8 cellular contexts compared by ENCODE assay signal in genomic region chr18:48820483-48821250, GRCh38.
DNase-seq lines count a peak whose midpoint lies in the region; ATAC-seq and TF ChIP-seq lines count a peak whose summit lies in the region.

No MANE protein-coding gene starts in this region.

- H3K4me3 Mint-ChIP-seq in CD8-positive, alpha-beta memory T cell = peak overlapping the region in 1 of 7 donors; percentile 16
- H3K4me3 Mint-ChIP-seq in endothelial cell (ENCODE audit: unreplicated experiment) (peak overlapping the region; percentile 31), GM23338 (no peak overlapping the region), Caco-2 (ENCODE audit: unreplicated experiment) (no peak overlapping the region)

- peak; percentile 89 for ATAC-seq in GM19467 (IDR thresholded peaks at IDR 0.05; ENCODE audit: unreplicated experiment)
- ATAC-seq in HG03439 (IDR thresholded peaks at IDR 0.05; ENCODE audit: unreplicated experiment) = peak; percentile 84
- no peak for ATAC-seq in GM23338

- no peaks in the 10 kb centered on the region for H3K27me3 ChIP-seq in CD8-positive, alpha-beta memory T cell (ENCODE audit: insufficient read depth, low read length, poor library complexity, severe bottlenecking)
- H3K27me3 ChIP-seq in GM23338 (ENCODE audit: insufficient read depth) (no peaks in the 10 kb centered on the region), Caco-2 (replicated peaks; ENCODE audit: control insufficient read depth, insufficient read depth, low read length) (no peaks in the 10 kb centered on the region)

- H4K20me1 ChIP-seq in GM23338 (replicated peaks; ENCODE audit: insufficient read depth) = 0 out of 2 replicates have a peak, but pooled peaks cover 2% of the 10 kb centered on the region

- no peaks in the 10 kb centered on the region for H3K9me2 ChIP-seq in GM23338 (ENCODE audit: insufficient read depth)

- peak in 1 of 5 donors; percentile 27 for DNase-seq in CD8-positive, alpha-beta memory T cell
- DNase-seq in endothelial cell (ENCODE audit: low spot score) (no peak), retina (no peak), GM23338 (ENCODE audit: low spot score) (no peak), AG08396 (ENCODE audit: low spot score) (no peak), Caco-2 (no peak)

- intact Hi-C loops in Caco-2 (cut with micrococcal nuclease; ENCODE audit: unreplicated experiment) = no loop called here

- CTCF ChIA-PET in CD8-positive, alpha-beta memory T cell (lab: Charles Lee) = interaction anchor here (1.2 to 2.3 kb wide), 2 partner anchors 10 to 12 kb away, joined by 3 to 7 read pairs; no protein-coding TSS in a partner anchor
- CTCF ChIA-PET in Caco-2 (lab: Charles Lee) = no interaction called here

- TF ChIP-seq CTCF in endothelial cell (IDR thresholded peaks at IDR 0.05; ENCODE audit: unreplicated experiment) (no peak), GM23338 (conservative IDR thresholded peaks at IDR 0.05; ENCODE audit: low read depth in 2 of 2) (no peak), Caco-2 (IDR thresholded peaks at IDR 0.05; ENCODE audit: insufficient read depth in 1 of 2, low read depth in 1 of 2, low read length in 1 of 2, severe bottlenecking in 1 of 2, unreplicated experiment in 1 of 2) (no peak)

- no peaks in the 10 kb centered on the region for H3K79me2 ChIP-seq in GM23338 (replicated peaks; ENCODE audit: insufficient read depth)

- H2AFZ ChIP-seq in GM23338 = no peak overlapping the region

- no peak overlapping the region for H3K4me2 ChIP-seq in GM23338

- peaks cover 2% of the 10 kb centered on the region for H3K4me1 ChIP-seq in CD8-positive, alpha-beta memory T cell (ENCODE audit: insufficient read depth, low read length)
- H3K4me1 ChIP-seq in GM23338 (ENCODE audit: insufficient read depth) (0 out of 2 replicates have a peak, but pooled peaks cover 2% of the 10 kb centered on the region), Caco-2 (no peaks in the 10 kb centered on the region)

- peaks cover 47 to 52% (median 49%) of the 10 kb centered on the region in 3 donors for H3K4me1 Mint-ChIP-seq in CD8-positive, alpha-beta memory T cell
- H3K4me1 Mint-ChIP-seq in endothelial cell (ENCODE audit: unreplicated experiment) (peaks cover 9% of the 10 kb centered on the region), GM23338 (peaks cover 5% of the 10 kb centered on the region; the same call in 1 of the 3 replicates), Caco-2 (ENCODE audit: low read depth, unreplicated experiment) (no peaks in the 10 kb centered on the region)

- no TSS peak for BruUV-seq in Caco-2 (replicated peaks; lab: Mats Ljungman, UMichigan)

- no peaks in the 10 kb centered on the region for H3K36me3 ChIP-seq in CD8-positive, alpha-beta memory T cell (ENCODE audit: insufficient read depth, low read length)
- no peaks in the 10 kb centered on the region for H3K36me3 ChIP-seq in GM23338 (ENCODE audit: insufficient read depth)
- no peaks in the 10 kb centered on the region for H3K36me3 ChIP-seq in Caco-2 (ENCODE audit: control insufficient read depth, insufficient read depth, low read length)

- no peaks in the 10 kb centered on the region for H3F3A ChIP-seq in GM23338 (replicated peaks; ENCODE audit: low read depth)

- no peaks in the 10 kb centered on the region for H3K9me3 ChIP-seq in CD8-positive, alpha-beta memory T cell (ENCODE audit: low read length)
- no peaks in the 10 kb centered on the region for H3K9me3 ChIP-seq in Caco-2

- POLR2A ChIA-PET in CD8-positive, alpha-beta memory T cell (lab: Charles Lee) = interaction anchor here (0.6 to 0.7 kb wide), 2 partner anchors 14 to 19 kb away, joined by 3 to 4 read pairs; no protein-coding TSS in a partner anchor
- POLR2A ChIA-PET in Caco-2 (lab: Charles Lee) = no interaction called here

- H3K27ac ChIP-seq in CD8-positive, alpha-beta memory T cell (ENCODE audit: low read depth, low read length) = no peak overlapping the region
- no peak overlapping the region for H3K27ac ChIP-seq in GM23338 (ENCODE audit: low read depth)

- peak overlapping the region; percentile 31 to 97 (median 60) for H3K27ac Mint-ChIP-seq in CD8-positive, alpha-beta memory T cell
- H3K27ac Mint-ChIP-seq in endothelial cell (ENCODE audit: unreplicated experiment) (no peak overlapping the region), GM23338 (no peak overlapping the region), Caco-2 (ENCODE audit: unreplicated experiment) (no peak overlapping the region)

- H3K4me3 ChIP-seq in CD8-positive, alpha-beta memory T cell (ENCODE audit: low read length) = no peak overlapping the region
- H3K4me3 ChIP-seq in GM23338 = no peak overlapping the region
- H3K4me3 ChIP-seq in Caco-2 (ENCODE audit: low read depth, low read length) = no peak overlapping the region

- H3K36me3 Mint-ChIP-seq in CD8-positive, alpha-beta memory T cell = peaks cover 0 to 6% (median 4%) of the 10 kb centered on the region in 3 donors
- peaks cover 40% of the 10 kb centered on the region for H3K36me3 Mint-ChIP-seq in endothelial cell (ENCODE audit: low read depth, unreplicated experiment)
- H3K36me3 Mint-ChIP-seq in GM23338 (ENCODE audit: low read depth) = peaks cover 7% of the 10 kb centered on the region
- H3K36me3 Mint-ChIP-seq in Caco-2 (ENCODE audit: insufficient read depth, unreplicated experiment) = peaks cover 14% of the 10 kb centered on the region

- H3K27me3 Mint-ChIP-seq in CD8-positive, alpha-beta memory T cell = no peaks in the 10 kb centered on the region
- H3K27me3 Mint-ChIP-seq in endothelial cell (ENCODE audit: unreplicated experiment) (peaks cover 10% of the 10 kb centered on the region), GM23338 (ENCODE audit: insufficient read depth, low read depth, poor library complexity) (peaks cover 11% of the 10 kb centered on the region), Caco-2 (ENCODE audit: insufficient read depth, unreplicated experiment) (no peaks in the 10 kb centered on the region)

- no peaks in the 10 kb centered on the region for H3K9me3 Mint-ChIP-seq in CD8-positive, alpha-beta memory T cell
- H3K9me3 Mint-ChIP-seq in endothelial cell (ENCODE audit: unreplicated experiment) = peaks cover 3% of the 10 kb centered on the region
- peaks cover 8% of the 10 kb centered on the region; the same call in 1 of the 3 replicates for H3K9me3 Mint-ChIP-seq in GM23338
- no peaks in the 10 kb centered on the region for H3K9me3 Mint-ChIP-seq in Caco-2 (ENCODE audit: unreplicated experiment)

TF ChIP-seq in GM23338, 12 proteins besides CTCF, POLR2A, EP300 and RAD21 (continues in another document):
- TF ChIP-seq, protein P1, sequence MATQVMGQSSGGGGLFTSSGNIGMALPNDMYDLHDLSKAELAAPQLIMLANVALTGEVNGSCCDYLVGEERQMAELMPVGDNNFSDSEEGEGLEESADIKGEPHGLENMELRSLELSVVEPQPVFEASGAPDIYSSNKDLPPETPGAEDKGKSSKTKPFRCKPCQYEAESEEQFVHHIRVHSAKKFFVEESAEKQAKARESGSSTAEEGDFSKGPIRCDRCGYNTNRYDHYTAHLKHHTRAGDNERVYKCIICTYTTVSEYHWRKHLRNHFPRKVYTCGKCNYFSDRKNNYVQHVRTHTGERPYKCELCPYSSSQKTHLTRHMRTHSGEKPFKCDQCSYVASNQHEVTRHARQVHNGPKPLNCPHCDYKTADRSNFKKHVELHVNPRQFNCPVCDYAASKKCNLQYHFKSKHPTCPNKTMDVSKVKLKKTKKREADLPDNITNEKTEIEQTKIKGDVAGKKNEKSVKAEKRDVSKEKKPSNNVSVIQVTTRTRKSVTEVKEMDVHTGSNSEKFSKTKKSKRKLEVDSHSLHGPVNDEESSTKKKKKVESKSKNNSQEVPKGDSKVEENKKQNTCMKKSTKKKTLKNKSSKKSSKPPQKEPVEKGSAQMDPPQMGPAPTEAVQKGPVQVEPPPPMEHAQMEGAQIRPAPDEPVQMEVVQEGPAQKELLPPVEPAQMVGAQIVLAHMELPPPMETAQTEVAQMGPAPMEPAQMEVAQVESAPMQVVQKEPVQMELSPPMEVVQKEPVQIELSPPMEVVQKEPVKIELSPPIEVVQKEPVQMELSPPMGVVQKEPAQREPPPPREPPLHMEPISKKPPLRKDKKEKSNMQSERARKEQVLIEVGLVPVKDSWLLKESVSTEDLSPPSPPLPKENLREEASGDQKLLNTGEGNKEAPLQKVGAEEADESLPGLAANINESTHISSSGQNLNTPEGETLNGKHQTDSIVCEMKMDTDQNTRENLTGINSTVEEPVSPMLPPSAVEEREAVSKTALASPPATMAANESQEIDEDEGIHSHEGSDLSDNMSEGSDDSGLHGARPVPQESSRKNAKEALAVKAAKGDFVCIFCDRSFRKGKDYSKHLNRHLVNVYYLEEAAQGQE (IDR thresholded peaks at IDR 0.05; ENCODE audit: unreplicated experiment) = no peak
- TF ChIP-seq NANOG (IDR thresholded peaks at IDR 0.05; ENCODE audit: borderline replicate concordance) = no peak
- TF ChIP-seq, protein P2, sequence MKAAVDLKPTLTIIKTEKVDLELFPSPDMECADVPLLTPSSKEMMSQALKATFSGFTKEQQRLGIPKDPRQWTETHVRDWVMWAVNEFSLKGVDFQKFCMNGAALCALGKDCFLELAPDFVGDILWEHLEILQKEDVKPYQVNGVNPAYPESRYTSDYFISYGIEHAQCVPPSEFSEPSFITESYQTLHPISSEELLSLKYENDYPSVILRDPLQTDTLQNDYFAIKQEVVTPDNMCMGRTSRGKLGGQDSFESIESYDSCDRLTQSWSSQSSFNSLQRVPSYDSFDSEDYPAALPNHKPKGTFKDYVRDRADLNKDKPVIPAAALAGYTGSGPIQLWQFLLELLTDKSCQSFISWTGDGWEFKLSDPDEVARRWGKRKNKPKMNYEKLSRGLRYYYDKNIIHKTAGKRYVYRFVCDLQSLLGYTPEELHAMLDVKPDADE (IDR thresholded peaks at IDR 0.05) = no peak
- no peak for TF ChIP-seq EZH2 (IDR thresholded peaks at IDR 0.05; ENCODE audit: low read depth, unreplicated experiment)
- no peak for TF ChIP-seq CREB1 (CRISPR knock-in tag; IDR thresholded peaks at IDR 0.05; ENCODE audit: low read depth)
- TF ChIP-seq POLR2AphosphoS5 (IDR thresholded peaks at IDR 0.05; ENCODE audit: low read depth) = no peak
- TF ChIP-seq ZNF331 (CRISPR knock-in tag; IDR thresholded peaks at IDR 0.05; ENCODE audit: low read depth) = no peak
- TF ChIP-seq ZNF114 (CRISPR knock-in tag; IDR thresholded peaks at IDR 0.05) = no peak

Comparison
In these comparisons a context has a peak if more than half of its experiments do, and no peak if none do; other contexts are left out.
1. H3K27ac Mint-ChIP-seq: peak in CD8-positive, alpha-beta memory T cell (8 of 8); none in endothelial cell (single experiment), GM23338 (single experiment) and Caco-2 (single experiment).